ENCODE assay signal across 1 cellular context in the genomic region with DNA sequence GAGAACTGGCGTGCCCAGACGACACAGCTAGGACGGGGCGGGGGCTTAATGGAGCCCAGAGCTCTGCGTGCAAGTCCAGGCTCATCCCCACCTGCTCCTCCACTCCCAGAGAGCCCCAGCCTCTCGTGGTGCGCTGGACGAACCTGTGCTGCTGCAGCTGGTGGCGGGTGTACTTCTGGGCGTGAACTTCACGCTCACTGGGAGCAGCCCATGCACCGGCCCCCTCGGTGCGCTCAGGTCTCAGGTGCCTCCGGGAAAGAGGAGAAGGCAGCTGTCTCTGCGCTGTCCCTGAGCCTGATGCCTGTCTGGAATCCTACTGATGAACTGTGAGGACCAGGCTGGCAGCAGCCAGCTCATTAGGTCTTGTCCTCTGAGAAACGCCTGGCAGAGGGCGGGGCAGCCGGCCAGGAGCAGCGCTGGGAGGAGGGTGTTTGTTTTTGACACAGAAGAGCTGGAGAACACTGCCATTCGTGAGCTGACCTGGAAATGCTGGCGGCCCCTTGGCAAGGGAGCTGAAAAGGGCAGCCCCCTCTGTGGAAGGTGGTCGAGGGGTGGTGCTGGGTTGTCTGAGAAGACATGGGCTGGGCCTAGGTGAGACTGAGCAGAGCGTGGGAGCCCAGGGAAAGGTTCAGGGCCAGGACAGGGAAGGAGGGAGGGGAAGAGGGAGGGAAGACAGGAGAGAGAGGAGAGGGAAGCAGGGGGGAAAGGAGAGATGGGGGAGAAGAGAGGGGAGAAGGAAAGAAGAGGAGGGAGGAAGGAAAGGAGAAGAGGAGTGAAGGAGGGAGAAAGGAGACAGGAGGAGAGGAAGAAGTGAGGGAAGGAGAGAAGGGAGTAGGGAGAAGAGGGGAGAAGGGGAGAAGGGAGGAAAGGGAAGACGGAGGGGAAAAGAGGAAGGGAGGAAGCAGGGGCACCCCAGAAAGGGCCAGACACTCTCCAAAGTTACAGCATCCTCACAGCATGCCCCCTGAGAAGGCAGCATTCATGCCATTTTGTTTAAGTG.
TF ChIP-seq lines count a peak whose summit lies in the region.

No MANE protein-coding gene starts in this region.

TF ChIP-seq in HepG2, 621 proteins besides CTCF, POLR2A, EP300 and RAD21 (continues in another document):
- TF ChIP-seq ZNF292 (CRISPR knock-in tag; IDR thresholded peaks at IDR 0.05; ENCODE audit: borderline replicate concordance, low read depth) = peak; percentile 95
- TF ChIP-seq HOXA5 (CRISPR knock-in tag; IDR thresholded peaks at IDR 0.05) = no peak
- TF ChIP-seq BCL6 (CRISPR knock-in tag; IDR thresholded peaks at IDR 0.05) = 0 out of 2 replicates have a peak, but pooled peaks have one; percentile 21
- no peak for TF ChIP-seq FOXC1 (CRISPR knock-in tag; IDR thresholded peaks at IDR 0.05; ENCODE audit: borderline replicate concordance)
- peak; percentile 58; the same call in 1 of the 2 replicates for TF ChIP-seq KDM5B (CRISPR knock-in tag; IDR thresholded peaks at IDR 0.05; ENCODE audit: borderline replicate concordance)
- TF ChIP-seq, protein P1, sequence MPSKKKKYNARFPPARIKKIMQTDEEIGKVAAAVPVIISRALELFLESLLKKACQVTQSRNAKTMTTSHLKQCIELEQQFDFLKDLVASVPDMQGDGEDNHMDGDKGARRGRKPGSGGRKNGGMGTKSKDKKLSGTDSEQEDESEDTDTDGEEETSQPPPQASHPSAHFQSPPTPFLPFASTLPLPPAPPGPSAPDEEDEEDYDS (CRISPR knock-in tag; IDR thresholded peaks at IDR 0.05) = peak; percentile 34; the same call in 1 of the 2 replicates
- TF ChIP-seq, protein P2, sequence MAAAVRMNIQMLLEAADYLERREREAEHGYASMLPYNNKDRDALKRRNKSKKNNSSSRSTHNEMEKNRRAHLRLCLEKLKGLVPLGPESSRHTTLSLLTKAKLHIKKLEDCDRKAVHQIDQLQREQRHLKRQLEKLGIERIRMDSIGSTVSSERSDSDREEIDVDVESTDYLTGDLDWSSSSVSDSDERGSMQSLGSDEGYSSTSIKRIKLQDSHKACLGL (CRISPR knock-in tag; IDR thresholded peaks at IDR 0.05) = 0 out of 2 replicates have a peak, but pooled peaks have one; percentile 33
- peak; percentile 32; the same call in 1 of the 2 replicates for TF ChIP-seq KAT8 (CRISPR knock-in tag; IDR thresholded peaks at IDR 0.05)
- TF ChIP-seq ZZZ3 (CRISPR knock-in tag; IDR thresholded peaks at IDR 0.05; ENCODE audit: borderline replicate concordance) = no peak
- TF ChIP-seq, protein P3, sequence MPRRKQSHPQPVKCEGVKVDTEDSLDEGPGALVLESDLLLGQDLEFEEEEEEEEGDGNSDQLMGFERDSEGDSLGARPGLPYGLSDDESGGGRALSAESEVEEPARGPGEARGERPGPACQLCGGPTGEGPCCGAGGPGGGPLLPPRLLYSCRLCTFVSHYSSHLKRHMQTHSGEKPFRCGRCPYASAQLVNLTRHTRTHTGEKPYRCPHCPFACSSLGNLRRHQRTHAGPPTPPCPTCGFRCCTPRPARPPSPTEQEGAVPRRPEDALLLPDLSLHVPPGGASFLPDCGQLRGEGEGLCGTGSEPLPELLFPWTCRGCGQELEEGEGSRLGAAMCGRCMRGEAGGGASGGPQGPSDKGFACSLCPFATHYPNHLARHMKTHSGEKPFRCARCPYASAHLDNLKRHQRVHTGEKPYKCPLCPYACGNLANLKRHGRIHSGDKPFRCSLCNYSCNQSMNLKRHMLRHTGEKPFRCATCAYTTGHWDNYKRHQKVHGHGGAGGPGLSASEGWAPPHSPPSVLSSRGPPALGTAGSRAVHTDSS (CRISPR knock-in tag; conservative IDR thresholded peaks at IDR 0.05) = no peak
- TF ChIP-seq, protein P4, sequence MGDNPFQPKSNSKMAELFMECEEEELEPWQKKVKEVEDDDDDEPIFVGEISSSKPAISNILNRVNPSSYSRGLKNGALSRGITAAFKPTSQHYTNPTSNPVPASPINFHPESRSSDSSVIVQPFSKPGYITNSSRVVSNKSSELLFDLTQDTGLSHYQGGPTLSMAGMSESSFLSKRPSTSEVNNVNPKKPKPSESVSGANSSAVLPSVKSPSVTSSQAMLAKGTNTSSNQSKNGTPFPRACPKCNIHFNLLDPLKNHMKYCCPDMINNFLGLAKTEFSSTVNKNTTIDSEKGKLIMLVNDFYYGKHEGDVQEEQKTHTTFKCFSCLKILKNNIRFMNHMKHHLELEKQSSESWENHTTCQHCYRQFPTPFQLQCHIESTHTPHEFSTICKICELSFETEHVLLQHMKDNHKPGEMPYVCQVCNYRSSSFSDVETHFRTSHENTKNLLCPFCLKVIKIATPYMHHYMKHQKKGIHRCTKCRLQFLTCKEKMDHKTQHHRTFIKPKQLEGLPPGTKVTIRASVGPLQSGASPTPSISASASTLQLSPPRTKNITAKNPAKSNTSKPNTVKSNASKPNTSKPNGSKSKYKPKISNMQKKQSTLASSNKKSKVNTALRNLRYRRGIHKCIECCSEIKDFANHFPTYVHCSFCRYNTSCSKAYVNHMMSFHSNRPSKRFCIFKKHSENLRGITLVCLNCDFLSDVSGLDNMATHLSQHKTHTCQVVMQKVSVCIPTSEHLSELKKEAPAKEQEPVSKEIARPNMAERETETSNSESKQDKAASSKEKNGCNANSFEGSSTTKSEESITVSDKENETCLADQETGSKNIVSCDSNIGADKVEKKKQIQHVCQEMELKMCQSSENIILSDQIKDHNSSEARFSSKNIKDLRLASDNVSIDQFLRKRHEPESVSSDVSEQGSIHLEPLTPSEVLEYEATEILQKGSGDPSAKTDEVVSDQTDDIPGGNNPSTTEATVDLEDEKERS (CRISPR knock-in tag; IDR thresholded peaks at IDR 0.05) = no peak
- 0 out of 2 replicates have a peak, but pooled peaks have one; percentile 41 for TF ChIP-seq PCBP1 (IDR thresholded peaks at IDR 0.05; ENCODE audit: borderline replicate concordance, low read depth, low read length)
- TF ChIP-seq ELF3 (CRISPR knock-in tag; IDR thresholded peaks at IDR 0.05) = no peak
- TF ChIP-seq MAF1 (CRISPR knock-in tag; IDR thresholded peaks at IDR 0.05; ENCODE audit: borderline replicate concordance) = no peak; the same call in 1 of the 2 replicates
- peak; percentile 16; the same call in 1 of the 2 replicates for TF ChIP-seq FOXA3 (CRISPR knock-in tag; IDR thresholded peaks at IDR 0.05)
- 0 out of 2 replicates have a peak, but pooled peaks have one; percentile 11 for TF ChIP-seq ZBTB38 (CRISPR knock-in tag; IDR thresholded peaks at IDR 0.05)
- TF ChIP-seq EHMT2 (IDR thresholded peaks at IDR 0.05; ENCODE audit: borderline replicate concordance, low read depth, low read length) = no peak
- no peak for TF ChIP-seq ESRRA (CRISPR knock-in tag; IDR thresholded peaks at IDR 0.05; ENCODE audit: low read depth)
- TF ChIP-seq, protein P5, sequence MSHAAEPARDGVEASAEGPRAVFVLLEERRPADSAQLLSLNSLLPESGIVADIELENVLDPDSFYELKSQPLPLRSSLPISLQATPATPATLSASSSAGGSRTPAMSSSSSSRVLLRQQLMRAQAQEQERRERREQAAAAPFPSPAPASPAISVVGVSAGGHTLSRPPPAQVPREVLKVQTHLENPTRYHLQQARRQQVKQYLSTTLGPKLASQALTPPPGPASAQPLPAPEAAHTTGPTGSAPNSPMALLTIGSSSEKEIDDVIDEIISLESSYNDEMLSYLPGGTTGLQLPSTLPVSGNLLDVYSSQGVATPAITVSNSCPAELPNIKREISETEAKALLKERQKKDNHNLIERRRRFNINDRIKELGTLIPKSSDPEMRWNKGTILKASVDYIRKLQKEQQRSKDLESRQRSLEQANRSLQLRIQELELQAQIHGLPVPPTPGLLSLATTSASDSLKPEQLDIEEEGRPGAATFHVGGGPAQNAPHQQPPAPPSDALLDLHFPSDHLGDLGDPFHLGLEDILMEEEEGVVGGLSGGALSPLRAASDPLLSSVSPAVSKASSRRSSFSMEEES (CRISPR knock-in tag; IDR thresholded peaks at IDR 0.05) = no peak
- no peak for TF ChIP-seq ZFP36L1 (CRISPR knock-in tag; IDR thresholded peaks at IDR 0.05)
- TF ChIP-seq, protein P6, sequence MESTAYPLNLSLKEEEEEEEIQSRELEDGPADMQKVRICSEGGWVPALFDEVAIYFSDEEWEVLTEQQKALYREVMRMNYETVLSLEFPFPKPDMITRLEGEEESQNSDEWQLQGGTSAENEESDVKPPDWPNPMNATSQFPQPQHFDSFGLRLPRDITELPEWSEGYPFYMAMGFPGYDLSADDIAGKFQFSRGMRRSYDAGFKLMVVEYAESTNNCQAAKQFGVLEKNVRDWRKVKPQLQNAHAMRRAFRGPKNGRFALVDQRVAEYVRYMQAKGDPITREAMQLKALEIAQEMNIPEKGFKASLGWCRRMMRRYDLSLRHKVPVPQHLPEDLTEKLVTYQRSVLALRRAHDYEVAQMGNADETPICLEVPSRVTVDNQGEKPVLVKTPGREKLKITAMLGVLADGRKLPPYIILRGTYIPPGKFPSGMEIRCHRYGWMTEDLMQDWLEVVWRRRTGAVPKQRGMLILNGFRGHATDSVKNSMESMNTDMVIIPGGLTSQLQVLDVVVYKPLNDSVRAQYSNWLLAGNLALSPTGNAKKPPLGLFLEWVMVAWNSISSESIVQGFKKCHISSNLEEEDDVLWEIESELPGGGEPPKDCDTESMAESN (CRISPR knock-in tag; conservative IDR thresholded peaks at IDR 0.05) = no peak
- no peak for TF ChIP-seq XBP1 (CRISPR knock-in tag; IDR thresholded peaks at IDR 0.05)
- 0 out of 2 replicates have a peak, but pooled peaks have one; percentile 35 for TF ChIP-seq ZNF782 (CRISPR knock-in tag; IDR thresholded peaks at IDR 0.05; ENCODE audit: borderline replicate concordance)
- peak; percentile 29; the same call in 1 of the 2 replicates for TF ChIP-seq KMT2A (CRISPR knock-in tag; IDR thresholded peaks at IDR 0.05)
- no peak for TF ChIP-seq KAT2B (IDR thresholded peaks at IDR 0.05; ENCODE audit: borderline replicate concordance, low read depth, low read length)
- TF ChIP-seq, protein P7, sequence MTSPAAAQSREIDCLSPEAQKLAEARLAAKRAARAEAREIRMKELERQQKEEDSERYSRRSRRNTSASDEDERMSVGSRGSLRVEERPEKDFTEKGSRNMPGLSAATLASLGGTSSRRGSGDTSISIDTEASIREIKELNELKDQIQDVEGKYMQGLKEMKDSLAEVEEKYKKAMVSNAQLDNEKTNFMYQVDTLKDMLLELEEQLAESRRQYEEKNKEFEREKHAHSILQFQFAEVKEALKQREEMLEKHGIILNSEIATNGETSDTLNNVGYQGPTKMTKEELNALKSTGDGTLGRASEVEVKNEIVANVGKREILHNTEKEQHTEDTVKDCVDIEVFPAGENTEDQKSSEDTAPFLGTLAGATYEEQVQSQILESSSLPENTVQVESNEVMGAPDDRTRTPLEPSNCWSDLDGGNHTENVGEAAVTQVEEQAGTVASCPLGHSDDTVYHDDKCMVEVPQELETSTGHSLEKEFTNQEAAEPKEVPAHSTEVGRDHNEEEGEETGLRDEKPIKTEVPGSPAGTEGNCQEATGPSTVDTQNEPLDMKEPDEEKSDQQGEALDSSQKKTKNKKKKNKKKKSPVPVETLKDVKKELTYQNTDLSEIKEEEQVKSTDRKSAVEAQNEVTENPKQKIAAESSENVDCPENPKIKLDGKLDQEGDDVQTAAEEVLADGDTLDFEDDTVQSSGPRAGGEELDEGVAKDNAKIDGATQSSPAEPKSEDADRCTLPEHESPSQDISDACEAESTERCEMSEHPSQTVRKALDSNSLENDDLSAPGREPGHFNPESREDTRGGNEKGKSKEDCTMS (CRISPR knock-in tag; conservative IDR thresholded peaks at IDR 0.05) = no peak
- TF ChIP-seq, protein P8, sequence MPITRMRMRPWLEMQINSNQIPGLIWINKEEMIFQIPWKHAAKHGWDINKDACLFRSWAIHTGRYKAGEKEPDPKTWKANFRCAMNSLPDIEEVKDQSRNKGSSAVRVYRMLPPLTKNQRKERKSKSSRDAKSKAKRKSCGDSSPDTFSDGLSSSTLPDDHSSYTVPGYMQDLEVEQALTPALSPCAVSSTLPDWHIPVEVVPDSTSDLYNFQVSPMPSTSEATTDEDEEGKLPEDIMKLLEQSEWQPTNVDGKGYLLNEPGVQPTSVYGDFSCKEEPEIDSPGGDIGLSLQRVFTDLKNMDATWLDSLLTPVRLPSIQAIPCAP (CRISPR knock-in tag; IDR thresholded peaks at IDR 0.05; ENCODE audit: low read depth) = 0 out of 2 replicates have a peak, but pooled peaks have one; percentile 51
- TF ChIP-seq NPAS2 (CRISPR knock-in tag; IDR thresholded peaks at IDR 0.05; ENCODE audit: borderline replicate concordance) = no peak
- TF ChIP-seq ZNF124 (CRISPR knock-in tag; IDR thresholded peaks at IDR 0.05) = no peak
- no peak for TF ChIP-seq MED13 (CRISPR knock-in tag; IDR thresholded peaks at IDR 0.05)
- TF ChIP-seq ZNF780A (CRISPR knock-in tag; IDR thresholded peaks at IDR 0.05) = 0 out of 2 replicates have a peak, but pooled peaks have one; percentile 43
- TF ChIP-seq, protein P9, sequence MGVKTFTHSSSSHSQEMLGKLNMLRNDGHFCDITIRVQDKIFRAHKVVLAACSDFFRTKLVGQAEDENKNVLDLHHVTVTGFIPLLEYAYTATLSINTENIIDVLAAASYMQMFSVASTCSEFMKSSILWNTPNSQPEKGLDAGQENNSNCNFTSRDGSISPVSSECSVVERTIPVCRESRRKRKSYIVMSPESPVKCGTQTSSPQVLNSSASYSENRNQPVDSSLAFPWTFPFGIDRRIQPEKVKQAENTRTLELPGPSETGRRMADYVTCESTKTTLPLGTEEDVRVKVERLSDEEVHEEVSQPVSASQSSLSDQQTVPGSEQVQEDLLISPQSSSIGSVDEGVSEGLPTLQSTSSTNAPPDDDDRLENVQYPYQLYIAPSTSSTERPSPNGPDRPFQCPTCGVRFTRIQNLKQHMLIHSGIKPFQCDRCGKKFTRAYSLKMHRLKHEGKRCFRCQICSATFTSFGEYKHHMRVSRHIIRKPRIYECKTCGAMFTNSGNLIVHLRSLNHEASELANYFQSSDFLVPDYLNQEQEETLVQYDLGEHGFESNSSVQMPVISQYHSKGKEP (CRISPR knock-in tag; IDR thresholded peaks at IDR 0.05) = no peak
- TF ChIP-seq RXRA (CRISPR knock-in tag; IDR thresholded peaks at IDR 0.05) = peak; percentile 33; the same call in 1 of the 2 replicates
- TF ChIP-seq, protein P10, sequence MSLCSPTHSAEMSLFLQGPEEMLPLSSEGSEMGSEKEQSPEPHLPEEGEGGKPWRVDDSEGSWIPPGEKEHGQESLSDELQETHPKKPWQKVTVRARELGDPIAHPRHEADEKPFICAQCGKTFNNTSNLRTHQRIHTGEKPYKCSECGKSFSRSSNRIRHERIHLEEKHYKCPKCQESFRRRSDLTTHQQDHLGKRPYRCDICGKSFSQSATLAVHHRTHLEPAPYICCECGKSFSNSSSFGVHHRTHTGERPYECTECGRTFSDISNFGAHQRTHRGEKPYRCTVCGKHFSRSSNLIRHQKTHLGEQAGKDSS (CRISPR knock-in tag; IDR thresholded peaks at IDR 0.05; ENCODE audit: borderline replicate concordance, low read depth) = peak; percentile 28; the same call in 1 of the 2 replicates
- TF ChIP-seq ZMYM3 (CRISPR knock-in tag; IDR thresholded peaks at IDR 0.05) = peak; percentile 19; the same call in 1 of the 2 replicates
- TF ChIP-seq MTA1 (CRISPR knock-in tag; IDR thresholded peaks at IDR 0.05; ENCODE audit: borderline replicate concordance) = peak; percentile 82; the same call in 1 of the 2 replicates
